12 cellular contexts compared by ENCODE assay signal in genomic region chr16:80369138-80369537, GRCh38.
DNase-seq lines count a peak whose midpoint lies in the region; TF ChIP-seq lines count a peak whose summit lies in the region.
"Had no signal": no experiment of that assay in that cellular context is flagged by ENCODE, and none has a peak within 500 bp of the region (broad histone marks: within the 10 kb centered on the region; RNA-seq: fewer than 3 reads in every experiment).

No MANE protein-coding gene starts in this region.

- H3K4me3 ChIP-seq in MM.1S (ENCODE audit: low read length) = no peak overlapping the region
- H3K4me3 ChIP-seq in coronary artery = no peak overlapping the region

- DNase-seq in MM.1S (no peak), coronary artery (ENCODE audit: low spot score) (peak; percentile 5), osteocyte (ENCODE audit: extremely low spot score, unreplicated experiment) (peak; percentile 4), NCI-H187 (lab: John Stamatoyannopoulos, UW) (no peak), cortex of kidney (lab: John Stamatoyannopoulos, UW) (no peak), NCI-H748 (lab: John Stamatoyannopoulos, UW; ENCODE audit: unreplicated experiment) (no peak)
- DNase-seq: AML-193; CD4-positive, alpha-beta T cell; GF-D8 had no signal

- peaks cover 1% of the 10 kb centered on the region for H3K4me1 Mint-ChIP-seq in osteocyte (ENCODE audit: unreplicated experiment)
- H3K4me1 Mint-ChIP-seq: IgD-negative memory B cell had no signal

- peak overlapping the region; percentile 13; the same call in 1 of the 2 replicates for H3K9ac ChIP-seq in MM.1S (ENCODE audit: low read length)

- no peaks in the 10 kb centered on the region for H3K79me2 ChIP-seq in MM.1S (ENCODE audit: low read length)

- TF ChIP-seq CTCF in MM.1S (IDR thresholded peaks at IDR 0.05; ENCODE audit: low read length) (no peak), coronary artery (IDR thresholded peaks at IDR 0.05) (no peak), osteocyte (IDR thresholded peaks at IDR 0.05) (no peak)

- H3K27ac ChIP-seq in MM.1S (ENCODE audit: low read length) (peak overlapping the region; percentile 44; the same call in 1 of the 2 replicates), coronary artery (no peak overlapping the region)
- H3K27ac ChIP-seq: C4-2B had no signal

- H2AFZ ChIP-seq in MM.1S (ENCODE audit: low read length) = no peak overlapping the region

- H3K4me3 Mint-ChIP-seq in osteocyte (ENCODE audit: unreplicated experiment) = no peak overlapping the region
- H3K4me3 Mint-ChIP-seq: CD4-positive, alpha-beta T cell; H9 had no signal

- no peaks in the 10 kb centered on the region for H3K36me3 Mint-ChIP-seq in osteocyte (ENCODE audit: unreplicated experiment)
- H3K36me3 Mint-ChIP-seq: IgD-negative memory B cell had no signal

- no peaks in the 10 kb centered on the region for H3F3A ChIP-seq in MM.1S (ENCODE audit: insufficient read depth, low read length)

- peaks cover 6% of the 10 kb centered on the region for H3K9me3 Mint-ChIP-seq in osteocyte (ENCODE audit: unreplicated experiment)
- H3K9me3 Mint-ChIP-seq: CD4-positive, alpha-beta T cell had no signal

- no peaks in the 10 kb centered on the region for H3K36me3 ChIP-seq in MM.1S (replicated peaks; ENCODE audit: insufficient read depth, low read length)

- H3K27ac Mint-ChIP-seq in osteocyte (ENCODE audit: unreplicated experiment) = no peak overlapping the region
- H3K27ac Mint-ChIP-seq: CD4-positive, alpha-beta T cell; IgD-negative memory B cell had no signal

- H3K27me3 ChIP-seq in MM.1S (replicated peaks; ENCODE audit: insufficient read depth, low read length) = no peaks in the 10 kb centered on the region

- H3K4me1 ChIP-seq in MM.1S (ENCODE audit: low read length) = 0 out of 2 replicates have a peak, but pooled peaks cover 5% of the 10 kb centered on the region

- no peaks in the 10 kb centered on the region for H3K9me3 ChIP-seq in MM.1S (replicated peaks; ENCODE audit: insufficient read depth, low read length)

- no peak overlapping the region for H3K4me2 ChIP-seq in MM.1S (ENCODE audit: low read depth, low read length)

- H4K20me1 ChIP-seq in MM.1S (ENCODE audit: insufficient read depth, low read length) = no peaks in the 10 kb centered on the region

- H3K9me2 ChIP-seq in MM.1S (replicated peaks; ENCODE audit: insufficient read depth, low read length) = no peaks in the 10 kb centered on the region

- no peaks in the 10 kb centered on the region for H3K27me3 Mint-ChIP-seq in osteocyte (ENCODE audit: unreplicated experiment)
- H3K27me3 Mint-ChIP-seq: CD4-positive, alpha-beta T cell; IgD-negative memory B cell had no signal

Comparison
In these comparisons a context has a peak if more than half of its experiments do, and no peak if none do; other contexts are left out.
1. DNase-seq: peak in coronary artery (single experiment) and osteocyte (single experiment); none in MM.1S (single experiment), NCI-H187 (0 of 2), cortex of kidney (single experiment) and NCI-H748 (single experiment).